Comparison of ENCODE assay signal across 1 cellular context in genomic region chr20:50120935-50121693, GRCh38.
TF ChIP-seq lines count a peak whose summit lies in the region.

No MANE protein-coding gene starts in this region.

TF ChIP-seq in K562, 482 proteins besides CTCF, POLR2A, EP300 and RAD21 (continued from another document):
- TF ChIP-seq ZNF143 (CRISPR knock-in tag; IDR thresholded peaks at IDR 0.05), result no peak
- no peak for TF ChIP-seq NR1H2 (CRISPR knock-in tag; IDR thresholded peaks at IDR 0.05)
- TF ChIP-seq, protein P1, sequence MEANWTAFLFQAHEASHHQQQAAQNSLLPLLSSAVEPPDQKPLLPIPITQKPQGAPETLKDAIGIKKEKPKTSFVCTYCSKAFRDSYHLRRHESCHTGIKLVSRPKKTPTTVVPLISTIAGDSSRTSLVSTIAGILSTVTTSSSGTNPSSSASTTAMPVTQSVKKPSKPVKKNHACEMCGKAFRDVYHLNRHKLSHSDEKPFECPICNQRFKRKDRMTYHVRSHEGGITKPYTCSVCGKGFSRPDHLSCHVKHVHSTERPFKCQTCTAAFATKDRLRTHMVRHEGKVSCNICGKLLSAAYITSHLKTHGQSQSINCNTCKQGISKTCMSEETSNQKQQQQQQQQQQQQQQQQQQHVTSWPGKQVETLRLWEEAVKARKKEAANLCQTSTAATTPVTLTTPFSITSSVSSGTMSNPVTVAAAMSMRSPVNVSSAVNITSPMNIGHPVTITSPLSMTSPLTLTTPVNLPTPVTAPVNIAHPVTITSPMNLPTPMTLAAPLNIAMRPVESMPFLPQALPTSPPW (CRISPR knock-in tag; IDR thresholded peaks at IDR 0.05), result no peak
- no peak for TF ChIP-seq FIP1L1 (IDR thresholded peaks at IDR 0.05; ENCODE audit: low read depth, low read length, poor library complexity, severe bottlenecking)
- peak; percentile 55; the same call in 1 of the 2 replicates for TF ChIP-seq TFAP4 (CRISPR knock-in tag; IDR thresholded peaks at IDR 0.05; ENCODE audit: borderline replicate concordance)
- peak; percentile 38 for TF ChIP-seq DEAF1 (CRISPR knock-in tag; IDR thresholded peaks at IDR 0.05)
- TF ChIP-seq SREBF1 (IDR thresholded peaks at IDR 0.05; ENCODE audit: borderline replicate concordance, low read depth, low read length), result no peak
- TF ChIP-seq HLTF (IDR thresholded peaks at IDR 0.05), result no peak
- TF ChIP-seq MGA (IDR thresholded peaks at IDR 0.05), result no peak
- TF ChIP-seq, protein P2, sequence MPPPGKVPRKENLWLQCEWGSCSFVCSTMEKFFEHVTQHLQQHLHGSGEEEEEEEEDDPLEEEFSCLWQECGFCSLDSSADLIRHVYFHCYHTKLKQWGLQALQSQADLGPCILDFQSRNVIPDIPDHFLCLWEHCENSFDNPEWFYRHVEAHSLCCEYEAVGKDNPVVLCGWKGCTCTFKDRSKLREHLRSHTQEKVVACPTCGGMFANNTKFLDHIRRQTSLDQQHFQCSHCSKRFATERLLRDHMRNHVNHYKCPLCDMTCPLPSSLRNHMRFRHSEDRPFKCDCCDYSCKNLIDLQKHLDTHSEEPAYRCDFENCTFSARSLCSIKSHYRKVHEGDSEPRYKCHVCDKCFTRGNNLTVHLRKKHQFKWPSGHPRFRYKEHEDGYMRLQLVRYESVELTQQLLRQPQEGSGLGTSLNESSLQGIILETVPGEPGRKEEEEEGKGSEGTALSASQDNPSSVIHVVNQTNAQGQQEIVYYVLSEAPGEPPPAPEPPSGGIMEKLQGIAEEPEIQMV (tag; conservative IDR thresholded peaks at IDR 0.05; ENCODE audit: low read depth), result no peak
- TF ChIP-seq, protein P3, sequence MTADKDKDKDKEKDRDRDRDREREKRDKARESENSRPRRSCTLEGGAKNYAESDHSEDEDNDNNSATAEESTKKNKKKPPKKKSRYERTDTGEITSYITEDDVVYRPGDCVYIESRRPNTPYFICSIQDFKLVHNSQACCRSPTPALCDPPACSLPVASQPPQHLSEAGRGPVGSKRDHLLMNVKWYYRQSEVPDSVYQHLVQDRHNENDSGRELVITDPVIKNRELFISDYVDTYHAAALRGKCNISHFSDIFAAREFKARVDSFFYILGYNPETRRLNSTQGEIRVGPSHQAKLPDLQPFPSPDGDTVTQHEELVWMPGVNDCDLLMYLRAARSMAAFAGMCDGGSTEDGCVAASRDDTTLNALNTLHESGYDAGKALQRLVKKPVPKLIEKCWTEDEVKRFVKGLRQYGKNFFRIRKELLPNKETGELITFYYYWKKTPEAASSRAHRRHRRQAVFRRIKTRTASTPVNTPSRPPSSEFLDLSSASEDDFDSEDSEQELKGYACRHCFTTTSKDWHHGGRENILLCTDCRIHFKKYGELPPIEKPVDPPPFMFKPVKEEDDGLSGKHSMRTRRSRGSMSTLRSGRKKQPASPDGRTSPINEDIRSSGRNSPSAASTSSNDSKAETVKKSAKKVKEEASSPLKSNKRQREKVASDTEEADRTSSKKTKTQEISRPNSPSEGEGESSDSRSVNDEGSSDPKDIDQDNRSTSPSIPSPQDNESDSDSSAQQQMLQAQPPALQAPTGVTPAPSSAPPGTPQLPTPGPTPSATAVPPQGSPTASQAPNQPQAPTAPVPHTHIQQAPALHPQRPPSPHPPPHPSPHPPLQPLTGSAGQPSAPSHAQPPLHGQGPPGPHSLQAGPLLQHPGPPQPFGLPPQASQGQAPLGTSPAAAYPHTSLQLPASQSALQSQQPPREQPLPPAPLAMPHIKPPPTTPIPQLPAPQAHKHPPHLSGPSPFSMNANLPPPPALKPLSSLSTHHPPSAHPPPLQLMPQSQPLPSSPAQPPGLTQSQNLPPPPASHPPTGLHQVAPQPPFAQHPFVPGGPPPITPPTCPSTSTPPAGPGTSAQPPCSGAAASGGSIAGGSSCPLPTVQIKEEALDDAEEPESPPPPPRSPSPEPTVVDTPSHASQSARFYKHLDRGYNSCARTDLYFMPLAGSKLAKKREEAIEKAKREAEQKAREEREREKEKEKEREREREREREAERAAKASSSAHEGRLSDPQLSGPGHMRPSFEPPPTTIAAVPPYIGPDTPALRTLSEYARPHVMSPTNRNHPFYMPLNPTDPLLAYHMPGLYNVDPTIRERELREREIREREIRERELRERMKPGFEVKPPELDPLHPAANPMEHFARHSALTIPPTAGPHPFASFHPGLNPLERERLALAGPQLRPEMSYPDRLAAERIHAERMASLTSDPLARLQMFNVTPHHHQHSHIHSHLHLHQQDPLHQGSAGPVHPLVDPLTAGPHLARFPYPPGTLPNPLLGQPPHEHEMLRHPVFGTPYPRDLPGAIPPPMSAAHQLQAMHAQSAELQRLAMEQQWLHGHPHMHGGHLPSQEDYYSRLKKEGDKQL (CRISPR knock-in tag; IDR thresholded peaks at IDR 0.05; ENCODE audit: borderline replicate concordance), result no peak
- TF ChIP-seq RUNX1 (IDR thresholded peaks at IDR 0.05; ENCODE audit: low read depth), result no peak
- no peak for TF ChIP-seq ZFP36 (IDR thresholded peaks at IDR 0.05; ENCODE audit: low read depth, low read length, partially characterized antibody)
TF ChIP-seq in K562: peak in this region for 6.
